In genomic region chr11:2357651-2358050, GRCh38 we compare ENCODE assay signal across 6 cellular contexts. TPM values are rescaled to one million over a fixed set of nuclear protein-coding genes. Genes with fewer than 3 reads are reported as not detected.
"Had no signal": no experiment of that assay in that cellular context is flagged by ENCODE, and none has a peak within 500 bp of the region (broad histone marks: within the 10 kb centered on the region; RNA-seq: fewer than 3 reads in every experiment).

No MANE protein-coding gene starts in this region.

RNA-seq across cellular contexts. Expression of gene TSPAN32, which starts 55.8 kb away (rescaled TPM):
- total RNA-seq: GM23248, GM23338, H1, H7, H9, HFFc6 had no signal
- polyA plus RNA-seq: GM23248, GM23338, H1 had no signal

RNA-seq across cellular contexts. Expression of gene C11orf21, which starts 55.9 kb away (rescaled TPM):
- total RNA-seq: GM23248, GM23338, H1, H7, H9, HFFc6 had no signal
- polyA plus RNA-seq: GM23248, GM23338, H1 had no signal
